25 cellular contexts compared by ENCODE assay signal in the genomic region with DNA sequence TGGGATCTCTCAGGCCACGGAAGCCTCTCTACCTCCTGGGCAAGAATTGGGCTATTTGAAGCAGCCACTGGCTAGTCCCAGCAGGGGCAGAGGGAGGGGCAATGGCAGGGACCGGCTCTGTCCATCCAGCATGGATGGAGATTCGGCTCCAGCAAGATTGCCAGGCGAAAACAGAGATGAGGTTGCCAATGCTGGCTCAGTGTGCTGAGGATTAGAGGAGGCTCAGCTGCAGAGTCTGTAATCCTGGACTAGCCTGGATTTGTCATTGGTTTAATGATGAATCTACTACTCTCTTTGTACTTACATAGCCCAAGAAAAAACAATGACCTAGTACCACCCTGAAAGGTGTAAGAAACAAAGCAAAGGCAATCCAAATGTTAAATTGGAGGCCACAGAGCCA.
DNase-seq lines count a peak whose midpoint lies in the region; ATAC-seq and TF ChIP-seq lines count a peak whose summit lies in the region.
"Had no signal": no experiment of that assay in that cellular context is flagged by ENCODE, and none has a peak within 500 bp of the region (broad histone marks: within the 10 kb centered on the region; RNA-seq: fewer than 3 reads in every experiment).

No MANE protein-coding gene starts in this region.

- H3K14ac ChIP-seq in mesenchymal stem cell (ENCODE audit: low read length in 2 of 2) = peak overlapping the region in 1 of 2 experiments; percentile 1

- TF ChIP-seq CTCF in ascending aorta (IDR thresholded peaks at IDR 0.05) = no peak
- TF ChIP-seq CTCF in glutamatergic neuron (IDR thresholded peaks at IDR 0.05; ENCODE audit: partially characterized antibody, unreplicated experiment) = no peak

- DNase-seq in NCI-H82 (lab: John Stamatoyannopoulos, UW) (peak; percentile 91), ascending aorta (ENCODE audit: low spot score in 2 of 2) (no peak), mesenchymal stem cell (no peak), glutamatergic neuron (no peak), islet precursor cell (no peak)
- DNase-seq: activated CD4-positive, alpha-beta T cell treated with anti-CD3 and anti-CD28 coated beads for 36 hours; activated naive CD4-positive, alpha-beta T cell treated with anti-CD3 and anti-CD28 coated beads, Interleukin-2, amount 10 ng/mL, durations not matched to agents 7 days and 5 days; activated T-cell treated with anti-CD3 and anti-CD28 coated beads, Interleukin-2, amount 50 U/mL, for 72 hours; amygdala; CD4-positive, CD25-positive, alpha-beta regulatory T cell; central memory CD4-positive, alpha-beta T cell; GDM1; H9; NCI-H1417 treated with DMSO at 0.1 percent for 48 hours; NCI-H2107; nephron progenitor cell; posterior cingulate gyrus; stimulated activated CD4-positive, alpha-beta T cell treated with anti-CD3 and anti-CD28 coated beads, Interleukin-1b, Interleukin-23, amount 100 ng/mL, for 48 hours; testis had no signal

- H2AFZ ChIP-seq in mesenchymal stem cell (ENCODE audit: low read depth, low read length) = no peak overlapping the region

- H3K27ac ChIP-seq in ascending aorta = peak overlapping the region; percentile 68 to 79
- H3K27ac ChIP-seq in mesenchymal stem cell (ENCODE audit: low read length, poor library complexity, severe bottlenecking) = no peak overlapping the region
- H3K27ac ChIP-seq in skin epidermis = peak overlapping the region in 13 of 21 experiments; percentile 6 to 78 (median 41)
- H3K27ac ChIP-seq: epithelial cell of prostate, testis had no signal

- no peak overlapping the region for H3K9ac ChIP-seq in mesenchymal stem cell (ENCODE audit: low read length)

- no peaks in the 10 kb centered on the region for H3K36me3 ChIP-seq in ascending aorta
- H3K36me3 ChIP-seq in mesenchymal stem cell (ENCODE audit: control insufficient read depth in 1 of 2, insufficient read depth in 2 of 2, low read depth in 1 of 2, low read length in 2 of 2) = no peaks in the 10 kb centered on the region

- peaks cover under 1% of the 10 kb centered on the region for H3K9me3 Mint-ChIP-seq in glutamatergic neuron (ENCODE audit: unreplicated experiment)
- H3K9me3 Mint-ChIP-seq: activated naive CD4-positive, alpha-beta T cell treated with anti-CD3 and anti-CD28 coated beads, Interleukin-2, amount 10 ng/mL, durations not matched to agents 7 days and 5 days; activated T-cell treated with anti-CD3 and anti-CD28 coated beads, Interleukin-2, amount 50 U/mL, for 72 hours; CD4-positive, CD25-positive, alpha-beta regulatory T cell; H9; memory B cell; nephron progenitor cell; stimulated activated effector memory CD8-positive, alpha-beta T cell treated with anti-CD3 and anti-CD28 coated beads, Interleukin-12 subunit alpha, Interleukin-12 subunit beta, amount 100 ng/mL, for 72 hours had no signal

- no peak overlapping the region for H3K4me3 Mint-ChIP-seq in glutamatergic neuron (ENCODE audit: unreplicated experiment)
- H3K4me3 Mint-ChIP-seq: activated CD4-positive, alpha-beta T cell treated with anti-CD3 and anti-CD28 coated beads for 36 hours; activated naive CD4-positive, alpha-beta T cell treated with anti-CD3 and anti-CD28 coated beads, Interleukin-2, amount 10 ng/mL, durations not matched to agents 7 days and 5 days; activated T-cell treated with anti-CD3 and anti-CD28 coated beads, Interleukin-2, amount 50 U/mL, for 72 hours; CD4-positive, CD25-positive, alpha-beta regulatory T cell; H9; memory B cell; nephron progenitor cell; stimulated activated effector memory CD8-positive, alpha-beta T cell treated with anti-CD3 and anti-CD28 coated beads, Interleukin-12 subunit alpha, Interleukin-12 subunit beta, amount 100 ng/mL, for 72 hours had no signal

- no peak overlapping the region for H3K4me2 ChIP-seq in mesenchymal stem cell (ENCODE audit: low read length, poor library complexity, severe bottlenecking)

- no peak overlapping the region for H2AK5ac ChIP-seq in mesenchymal stem cell (ENCODE audit: low read length, severe bottlenecking)

- no peak overlapping the region for H2BK15ac ChIP-seq in mesenchymal stem cell (ENCODE audit: low read depth, poor library complexity, severe bottlenecking)

- H3K27me3 ChIP-seq in ascending aorta = no peaks in the 10 kb centered on the region
- H3K27me3 ChIP-seq in mesenchymal stem cell (ENCODE audit: control insufficient read depth in 1 of 2, insufficient read depth in 1 of 2, low read length in 2 of 2) = peaks cover 0 to 33% of the 10 kb centered on the region in 2 experiments
- H3K27me3 ChIP-seq: testis had no signal

- H3K36me3 Mint-ChIP-seq in glutamatergic neuron (ENCODE audit: unreplicated experiment) = no peaks in the 10 kb centered on the region
- H3K36me3 Mint-ChIP-seq: activated naive CD4-positive, alpha-beta T cell treated with anti-CD3 and anti-CD28 coated beads, Interleukin-2, amount 10 ng/mL, durations not matched to agents 7 days and 5 days; CD4-positive, CD25-positive, alpha-beta regulatory T cell; memory B cell; stimulated activated effector memory CD8-positive, alpha-beta T cell treated with anti-CD3 and anti-CD28 coated beads, Interleukin-12 subunit alpha, Interleukin-12 subunit beta, amount 100 ng/mL, for 72 hours had no signal

- ATAC-seq in HG03378 (IDR thresholded peaks at IDR 0.05; ENCODE audit: unreplicated experiment) (no peak), GM19035 (IDR thresholded peaks at IDR 0.05; ENCODE audit: unreplicated experiment) (no peak)
- ATAC-seq: activated CD4-positive, alpha-beta T cell treated with anti-CD3 and anti-CD28 coated beads for 36 hours; activated T-cell treated with anti-CD3 and anti-CD28 coated beads, Interleukin-2, amount 50 U/mL, for 72 hours; stimulated activated effector memory CD8-positive, alpha-beta T cell treated with anti-CD3 and anti-CD28 coated beads, Interleukin-12 subunit alpha, Interleukin-12 subunit beta, amount 100 ng/mL, for 72 hours had no signal

- H3K9me3 ChIP-seq in ascending aorta = no peaks in the 10 kb centered on the region
- no peaks in the 10 kb centered on the region for H3K9me3 ChIP-seq in mesenchymal stem cell (ENCODE audit: control insufficient read depth, low read length)
- H3K9me3 ChIP-seq: testis had no signal

- no peak overlapping the region for H3K27ac Mint-ChIP-seq in glutamatergic neuron (ENCODE audit: unreplicated experiment)
- H3K27ac Mint-ChIP-seq: activated CD4-positive, alpha-beta T cell treated with anti-CD3 and anti-CD28 coated beads for 36 hours; activated naive CD4-positive, alpha-beta T cell treated with anti-CD3 and anti-CD28 coated beads, Interleukin-2, amount 10 ng/mL, durations not matched to agents 7 days and 5 days; activated T-cell treated with anti-CD3 and anti-CD28 coated beads, Interleukin-2, amount 50 U/mL, for 72 hours; CD4-positive, CD25-positive, alpha-beta regulatory T cell; H9; memory B cell; nephron progenitor cell; stimulated activated effector memory CD8-positive, alpha-beta T cell treated with anti-CD3 and anti-CD28 coated beads, Interleukin-12 subunit alpha, Interleukin-12 subunit beta, amount 100 ng/mL, for 72 hours had no signal

- peak overlapping the region in 1 of 2 experiments; percentile 75 for H2BK12ac ChIP-seq in mesenchymal stem cell (ENCODE audit: low read length in 2 of 2)

- peak overlapping the region in 1 of 2 donors; percentile 17 for H3K4me3 ChIP-seq in ascending aorta
- H3K4me3 ChIP-seq in mesenchymal stem cell (ENCODE audit: insufficient read depth in 1 of 2, low read depth in 1 of 2, low read length in 2 of 2) = no peak overlapping the region
- H3K4me3 ChIP-seq in skin epidermis = no peak overlapping the region
- H3K4me3 ChIP-seq: testis had no signal

- H3K4me1 ChIP-seq in ascending aorta (peaks cover 3 to 7% of the 10 kb centered on the region in 2 donors), mesenchymal stem cell (ENCODE audit: control insufficient read depth, insufficient read depth, low read depth, low read length) (peaks cover 6% of the 10 kb centered on the region)
- H3K4me1 ChIP-seq: testis had no signal

- peak overlapping the region; percentile 57 for H4K8ac ChIP-seq in mesenchymal stem cell (ENCODE audit: low read length)

- peaks cover 40% of the 10 kb centered on the region for H3K4me1 Mint-ChIP-seq in glutamatergic neuron (ENCODE audit: low read depth, unreplicated experiment)
- H3K4me1 Mint-ChIP-seq: memory B cell had no signal

- H4K91ac ChIP-seq in mesenchymal stem cell (ENCODE audit: low read length) = peak overlapping the region; percentile 52

- peaks cover 3% of the 10 kb centered on the region for H3K27me3 Mint-ChIP-seq in glutamatergic neuron (ENCODE audit: unreplicated experiment)

- H3K4ac ChIP-seq in mesenchymal stem cell (ENCODE audit: low read depth in 1 of 2, low read length in 2 of 2) = peak overlapping the region in 1 of 2 experiments; percentile 16

- intact Hi-C loops in ascending aorta (cut with DNase I) = no loop called here

- WGBS in mesenchymal stem cell = 94% methylated on average over 4 of the region's 4 CpGs

- H3K79me1 ChIP-seq in mesenchymal stem cell (replicated peaks; ENCODE audit: low read length, poor library complexity, severe bottlenecking) = no peaks in the 10 kb centered on the region

- H2BK120ac ChIP-seq in mesenchymal stem cell (ENCODE audit: low read depth, low read length) = no peak overlapping the region

- no peak overlapping the region for H3K23ac ChIP-seq in mesenchymal stem cell (ENCODE audit: low read length in 2 of 2)

- peak overlapping the region in 1 of 2 experiments; percentile 74 for H3K18ac ChIP-seq in mesenchymal stem cell (ENCODE audit: low read depth in 1 of 2, low read length in 2 of 2)

- H2BK5ac ChIP-seq in mesenchymal stem cell (ENCODE audit: low read depth, low read length, poor library complexity, severe bottlenecking) = no peak overlapping the region
